Comparison of ENCODE assay signal across 24 cellular contexts in the genomic region with DNA sequence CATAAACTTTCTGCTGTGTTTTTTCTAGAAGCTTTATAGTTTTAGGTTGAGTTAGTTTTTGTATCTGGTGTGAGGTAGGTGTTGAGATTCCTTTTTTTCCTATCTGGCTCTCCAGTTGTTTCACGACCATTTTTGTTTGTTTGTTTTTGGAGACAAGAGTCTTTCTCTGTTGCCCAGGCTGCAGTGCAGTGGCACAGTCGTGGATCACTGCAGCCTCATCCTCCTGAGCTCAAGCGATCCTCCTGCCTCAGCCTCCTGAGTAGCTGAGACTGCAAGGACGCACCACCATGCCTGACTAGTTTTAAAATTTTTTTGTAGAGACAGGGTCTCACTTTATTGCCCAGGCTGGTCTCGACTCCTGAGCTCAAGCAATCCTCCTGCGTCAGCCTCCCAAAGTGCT.
"Had no signal": no experiment of that assay in that cellular context is flagged by ENCODE, and none has a peak within 500 bp of the region (broad histone marks: within the 10 kb centered on the region; RNA-seq: fewer than 3 reads in every experiment).

No MANE protein-coding gene starts in this region.

- H3K4me3 ChIP-seq: MG63 had no signal

- H3K9ac ChIP-seq: SK-N-SH had no signal

- H3K4me2 ChIP-seq: SK-N-SH had no signal

- ATAC-seq: Panc1, PC-3 had no signal

- DNase-seq: IMR-90, Karpas-422, KG1, MG63, NCI-H1092, NCI-H1105 treated with DMSO at 0.1 percent for 48 hours, NCI-H1417 treated with DMSO at 0.1 percent for 48 hours, NCI-H146, NCI-H1694 treated with DMSO at 0.1 percent for 48 hours, NCI-H1930, NCI-H2081, NCI-H2171, NCI-H226, NCI-H446, NCI-H510A, NCI-H524 treated with DMSO at 0.1 percent for 48 hours, NCI-H69, NCI-H774, PC-3, SHP77, SK-N-SH, SW 1271 had no signal

- H3K27ac ChIP-seq: RWPE1 had no signal

- H3K27me3 ChIP-seq: MG63 had no signal

- H3K9me3 ChIP-seq: MG63, SK-N-SH had no signal
